29 cellular contexts compared by ENCODE assay signal in genomic region chr2:65952966-65953365, GRCh38.
"Had no signal": no experiment of that assay in that cellular context is flagged by ENCODE, and none has a peak within 500 bp of the region (broad histone marks: within the 10 kb centered on the region; RNA-seq: fewer than 3 reads in every experiment).

No MANE protein-coding gene starts in this region.

- H3K27ac ChIP-seq: ascending aorta, VCaP had no signal

- H3K9me3 ChIP-seq: ascending aorta had no signal

- H3K27me3 ChIP-seq: ascending aorta had no signal

- H3K4me3 ChIP-seq: ascending aorta had no signal

- FAIRE-seq: TTC549 had no signal

- H3K4me1 ChIP-seq: ascending aorta had no signal

- H3K36me3 ChIP-seq: ascending aorta had no signal

- DNase-seq: activated B cell treated with CpG ODN at 0.5 μM for 24 hours; activated CD4-positive, alpha-beta memory T cell treated with anti-CD3 and anti-CD28 coated beads for 36 hours; activated CD4-positive, alpha-beta T cell treated with anti-CD3 and anti-CD28 coated beads for 4 hours; activated CD4-positive, alpha-beta T cell treated with anti-CD3 and anti-CD28 coated beads, Interleukin-2, amount 10 ng/mL, durations not matched to agents 24 days and 14 days; activated CD4-positive, alpha-beta T cell treated with anti-CD3 and anti-CD28 coated beads, Interleukin-2, amount 50 U/mL, for 1 hour; activated CD4-positive, alpha-beta T cell treated with anti-CD3 and anti-CD28 coated beads, Interleukin-2, amount 50 U/mL, for 4 hours; activated CD4-positive, CD25-positive, alpha-beta regulatory T cell treated with anti-CD3 and anti-CD28 coated beads, Interleukin-2, amount 50 U/mL, for 72 hours; activated CD8-positive, alpha-beta memory T cell treated with anti-CD3 and anti-CD28 coated beads, Interleukin-2, amount 50 U/mL, for 4 hours; activated CD8-positive, alpha-beta T cell treated with anti-CD3 and anti-CD28 coated beads for 36 hours; activated effector memory CD4-positive, alpha-beta T cell treated with anti-CD3 and anti-CD28 coated beads, Interleukin-2, amount 50 U/mL, for 16 hours; activated gamma-delta T cell treated with Interleukin-2 at 50 U/mL for 16 hours; activated naive CD4-positive, alpha-beta T cell; activated naive CD4-positive, alpha-beta T cell treated with anti-CD3 and anti-CD28 coated beads for 36 hours; activated naive CD4-positive, alpha-beta T cell treated with anti-CD3 and anti-CD28 coated beads, Interleukin-2, amount 50 U/mL, for 16 hours; activated naive CD8-positive, alpha-beta T cell treated with anti-CD3 and anti-CD28 coated beads, Interleukin-2, amount 10 ng/mL, durations not matched to agents 7 days and 5 days; activated naive CD8-positive, alpha-beta T cell treated with anti-CD3 and anti-CD28 coated beads, Interleukin-2, amount 50 U/mL, for 24 hours; activated T-cell treated with anti-CD3 and anti-CD28 coated beads for 4 hours; activated T-cell treated with anti-CD3 and anti-CD28 coated beads, Interleukin-2, amount 50 U/mL, for 1 hour; activated T-cell treated with anti-CD3 and anti-CD28 coated beads, Interleukin-2, amount 50 U/mL, for 4 hours; activated T-cell treated with anti-CD3 and anti-CD28 coated beads, Interleukin-2, amount 50 U/mL, for 72 hours; amygdala; anterior cingulate cortex; central memory CD4-positive, alpha-beta T cell; T-helper 1 cell; T-helper 2 cell; T-helper 9 cell had no signal
